Comparison of ENCODE assay signal across 27 cellular contexts in the genomic region with DNA sequence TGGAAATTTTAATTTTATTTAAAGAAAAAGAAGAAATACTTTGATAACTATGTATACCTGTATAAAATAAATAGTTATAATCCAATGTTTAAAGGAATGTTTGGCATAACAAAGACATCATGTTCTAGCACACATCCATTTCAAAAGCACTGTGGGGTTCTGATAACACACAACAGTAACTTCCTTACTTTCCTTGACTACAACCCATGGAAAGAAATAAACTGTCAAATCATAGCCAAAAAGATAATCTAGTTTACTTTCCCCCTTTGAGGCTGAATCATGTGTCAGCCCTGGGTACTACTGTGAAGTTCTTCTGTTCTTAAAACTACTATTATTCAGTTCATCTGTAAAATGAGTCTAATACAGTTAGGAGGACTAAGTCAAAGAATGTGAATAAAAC.
DNase-seq lines count a peak whose midpoint lies in the region; ATAC-seq, FAIRE-seq and TF ChIP-seq lines count a peak whose summit lies in the region.
"Had no signal": no experiment of that assay in that cellular context is flagged by ENCODE, and none has a peak within 500 bp of the region (broad histone marks: within the 10 kb centered on the region; RNA-seq: fewer than 3 reads in every experiment).

No MANE protein-coding gene starts in this region.

- H3K4me1 ChIP-seq in body of pancreas (peaks cover 6% of the 10 kb centered on the region), pancreas (peaks cover 0 to 13% (median 3%) of the 10 kb centered on the region in 3 donors)
- H3K4me1 ChIP-seq: BE2C, BLaER1 had no signal

- peak; percentile 22 for DNase-seq in NCI-H146 (lab: John Stamatoyannopoulos, UW)
- no peak for DNase-seq in NCI-H146 treated with DMSO at 0.1 percent for 48 hours (lab: John Stamatoyannopoulos, UW; ENCODE audit: unreplicated experiment)
- DNase-seq in OCI-M1 (lab: John Stamatoyannopoulos, UW): peak; percentile 36
- DNase-seq in body of pancreas: no peak
- DNase-seq in pancreas: no peak
- DNase-seq: 8988T; ACHN; BE2C; C1 segment of cervical spinal cord; CD4-positive, alpha-beta memory T cell; CD4-positive, CD25-positive, alpha-beta regulatory T cell; CD8-positive, alpha-beta memory T cell; COR-L47; DMS 273 treated with DMSO at 0.1 percent for 48 hours; DMS153; DMS79; DND-41; EL; GDM1 had no signal

- peak; percentile 57 for FAIRE-seq in pancreas (lab: Jason Lieb, UNC)
- FAIRE-seq: A204.1, GM12878, GM12892, GM18507 had no signal

- H3K4me3 ChIP-seq in body of pancreas (no peak overlapping the region), pancreas (no peak overlapping the region)
- H3K4me3 ChIP-seq: BLaER1, GM12878 had no signal

- intact Hi-C loops in body of pancreas (cut with DNase I) (no loop called here), pancreas (cut with DNase I) (no loop called here)

- no peak overlapping the region for H3K27ac ChIP-seq in body of pancreas
- H3K27ac ChIP-seq in pancreas: no peak overlapping the region
- H3K27ac ChIP-seq: BLaER1 had no signal

- TF ChIP-seq CTCF in body of pancreas (IDR thresholded peaks at IDR 0.05) (no peak), pancreas (IDR thresholded peaks at IDR 0.05) (no peak)

- no peaks in the 10 kb centered on the region for H3K36me3 ChIP-seq in body of pancreas (replicated peaks in 1 of 2; ENCODE audit: insufficient read depth in 1 of 2, low read depth in 2 of 2)
- no peaks in the 10 kb centered on the region for H3K36me3 ChIP-seq in pancreas
- H3K36me3 ChIP-seq: BE2C, BLaER1 had no signal

- ATAC-seq in body of pancreas (peak; percentile 62), pancreas (peak in 3 of 4 donors; percentile 41 to 55 (median 45)), GM21737 (IDR thresholded peaks at IDR 0.05; ENCODE audit: unreplicated experiment) (no peak), HG02981 (IDR thresholded peaks at IDR 0.05; ENCODE audit: unreplicated experiment) (no peak), GM21576 (IDR thresholded peaks at IDR 0.05; ENCODE audit: unreplicated experiment) (no peak)
- ATAC-seq: GM12878 had no signal

- TF ChIP-seq POLR2A in body of pancreas (IDR thresholded peaks at IDR 0.05): no peak

- H3K9me3 ChIP-seq in body of pancreas (no peaks in the 10 kb centered on the region), pancreas (no peaks in the 10 kb centered on the region)
- H3K9me3 ChIP-seq: BE2C, BLaER1 had no signal

- no peaks in the 10 kb centered on the region for H3K27me3 ChIP-seq in body of pancreas
- no peaks in the 10 kb centered on the region for H3K27me3 ChIP-seq in pancreas
- H3K27me3 ChIP-seq: BE2C, BLaER1 had no signal

Comparison
In these comparisons a context has a peak if more than half of its experiments do, and no peak if none do; other contexts are left out.
1. DNase-seq: peak in NCI-H146 (single experiment) and OCI-M1 (single experiment); none in NCI-H146 treated with DMSO at 0.1 percent for 48 hours (single experiment), body of pancreas (0 of 4) and pancreas (0 of 6).
2. ATAC-seq: peak in body of pancreas (single experiment) and pancreas (3 of 4); none in GM21737 (single experiment), HG02981 (single experiment) and GM21576 (single experiment).